In genomic region chr10:46634698-46635097, GRCh38 we compare ENCODE assay signal across 8 cellular contexts. TPM values are rescaled to one million over a fixed set of nuclear protein-coding genes. Genes with fewer than 3 reads are reported as not detected.
DNase-seq lines count a peak whose midpoint lies in the region; ATAC-seq and TF ChIP-seq lines count a peak whose summit lies in the region.
"Not testable (repeated sequence)": the region's sequence is repeated elsewhere in the genome, so short reads cannot be mapped to it uniquely, and the experiment has no call there.

No MANE protein-coding gene starts in this region.

- not testable (repeated sequence) for H3K4me1 Mint-ChIP-seq in CD8-positive, alpha-beta T cell (ENCODE audit: low read depth); IgD-negative memory B cell; activated naive CD4-positive, alpha-beta T cell treated with anti-CD3 and anti-CD28 coated beads for 36 hours (ENCODE audit: low read depth); chondrocyte (ENCODE audit: low read depth); osteocyte (ENCODE audit: unreplicated experiment)

- not testable (repeated sequence) for H3K36me3 ChIP-seq in CD8-positive, alpha-beta T cell (ENCODE audit: insufficient read depth, low read length); lower lobe of right lung; suprapubic skin

- POLR2A ChIA-PET in CD8-positive, alpha-beta T cell (lab: Charles Lee): not testable (repeated sequence)

- not testable (repeated sequence) for H3K36me3 Mint-ChIP-seq in CD8-positive, alpha-beta T cell; IgD-negative memory B cell; activated naive CD4-positive, alpha-beta T cell treated with anti-CD3 and anti-CD28 coated beads for 36 hours (ENCODE audit: low read depth); chondrocyte (ENCODE audit: low read depth); osteocyte (ENCODE audit: unreplicated experiment)

- not testable (repeated sequence) for TF ChIP-seq CTCF in CD8-positive, alpha-beta T cell (IDR thresholded peaks at IDR 0.05); chondrocyte (IDR thresholded peaks at IDR 0.05); lower lobe of right lung (IDR thresholded peaks at IDR 0.05); osteocyte (IDR thresholded peaks at IDR 0.05); suprapubic skin (IDR thresholded peaks at IDR 0.05)

- not testable (repeated sequence) for H3K27me3 Mint-ChIP-seq in CD8-positive, alpha-beta T cell (ENCODE audit: low read depth); IgD-negative memory B cell; activated naive CD4-positive, alpha-beta T cell treated with anti-CD3 and anti-CD28 coated beads for 36 hours (ENCODE audit: low read depth); chondrocyte (ENCODE audit: low read depth); osteocyte (ENCODE audit: unreplicated experiment)

- H3K9me3 ChIP-seq in CD8-positive, alpha-beta T cell (ENCODE audit: low read length); lower lobe of right lung; suprapubic skin: not testable (repeated sequence)

- 25% methylated on average over 4 of the region's 5 CpGs for WGBS in suprapubic skin

- not testable (repeated sequence) for H3K4me1 ChIP-seq in CD8-positive, alpha-beta T cell (ENCODE audit: insufficient read depth, low read length); lower lobe of right lung; suprapubic skin

- CTCF ChIA-PET in CD8-positive, alpha-beta T cell (lab: Charles Lee); activated naive CD4-positive, alpha-beta T cell treated with anti-CD3 and anti-CD28 coated beads for 36 hours (lab: Charles Lee): not testable (repeated sequence)

- intact Hi-C loops in CD8-positive, alpha-beta T cell (cut with DNase I, micrococcal nuclease); activated naive CD4-positive, alpha-beta T cell treated with anti-CD3 and anti-CD28 coated beads for 36 hours (cut with micrococcal nuclease); Right ventricle myocardium superior (cut with DNase I); lower lobe of right lung (cut with DNase I): not testable (repeated sequence)

- H3K27me3 ChIP-seq in CD8-positive, alpha-beta T cell (ENCODE audit: insufficient read depth, low read length); lower lobe of right lung (ENCODE audit: low read depth); suprapubic skin: not testable (repeated sequence)

- H3K9me3 Mint-ChIP-seq in CD8-positive, alpha-beta T cell; IgD-negative memory B cell; activated naive CD4-positive, alpha-beta T cell treated with anti-CD3 and anti-CD28 coated beads for 36 hours; chondrocyte (ENCODE audit: low read depth); osteocyte (ENCODE audit: unreplicated experiment): not testable (repeated sequence)

- ATAC-seq in CD8-positive, alpha-beta T cell: not testable (repeated sequence)
- peak; percentile 31 for ATAC-seq in Right ventricle myocardium superior (ENCODE audit: poor library complexity)
- ATAC-seq in lower lobe of right lung: peak in 1 of 2 donors; percentile 49

- TF ChIP-seq POLR2A in suprapubic skin (IDR thresholded peaks at IDR 0.05): not testable (repeated sequence)

- DNase-seq in CD8-positive, alpha-beta T cell; activated naive CD4-positive, alpha-beta T cell treated with anti-CD3 and anti-CD28 coated beads for 36 hours; chondrocyte (ENCODE audit: low spot score); Right ventricle myocardium superior; lower lobe of right lung; osteocyte (ENCODE audit: extremely low spot score, unreplicated experiment); suprapubic skin (ENCODE audit: low spot score in 2 of 2): not testable (repeated sequence)

- not testable (repeated sequence) for TF ChIP-seq EP300 in suprapubic skin (IDR thresholded peaks at IDR 0.05)

- peak overlapping the region; percentile 38 for H3K4me3 Mint-ChIP-seq in CD8-positive, alpha-beta T cell
- H3K4me3 Mint-ChIP-seq in IgD-negative memory B cell (peak overlapping the region in 3 of 4 donors; percentile 39 to 60 (median 52)), chondrocyte (ENCODE audit: unreplicated experiment) (peak overlapping the region; percentile 67), osteocyte (ENCODE audit: unreplicated experiment) (peak overlapping the region; percentile 74)
- peak overlapping the region; percentile 21 for H3K4me3 Mint-ChIP-seq in activated naive CD4-positive, alpha-beta T cell treated with anti-CD3 and anti-CD28 coated beads for 36 hours

- not testable (repeated sequence) for H3K27ac ChIP-seq in CD8-positive, alpha-beta T cell (ENCODE audit: low read depth, low read length); lower lobe of right lung; suprapubic skin

- not testable (repeated sequence) for H3K4me3 ChIP-seq in CD8-positive, alpha-beta T cell (ENCODE audit: low read depth, low read length)
- H3K4me3 ChIP-seq in lower lobe of right lung (peak overlapping the region; percentile 21), suprapubic skin (peak overlapping the region; percentile 33)

- H3K27ac Mint-ChIP-seq in CD8-positive, alpha-beta T cell: peak overlapping the region; percentile 18
- not testable (repeated sequence) for H3K27ac Mint-ChIP-seq in IgD-negative memory B cell; activated naive CD4-positive, alpha-beta T cell treated with anti-CD3 and anti-CD28 coated beads for 36 hours; chondrocyte (ENCODE audit: unreplicated experiment)
- H3K27ac Mint-ChIP-seq in osteocyte (ENCODE audit: unreplicated experiment): peak overlapping the region; percentile 65

RNA-seq across cellular contexts. Expression of gene SYT15, which starts 55.8 kb away (rescaled TPM):
- total RNA-seq in CD8-positive, alpha-beta T cell: under 1 TPM; 0.22 to 0.35 TPM
- 0.45 TPM for polyA plus RNA-seq in IgD-negative memory B cell
- total RNA-seq in activated naive CD4-positive, alpha-beta T cell treated with anti-CD3 and anti-CD28 coated beads for 36 hours: under 1 TPM; 0.30 to 0.43 TPM
- 11.6 to 44.3 TPM (median 14.5 TPM) in 3 replicates for total RNA-seq in chondrocyte
- total RNA-seq in Right ventricle myocardium superior: 2.7 TPM
- 34.5 TPM for total RNA-seq in lower lobe of right lung
- 10.3 and 12.5 TPM in 2 replicates for total RNA-seq in osteocyte
- 1 to 10 TPM in 3 of 4 donors, under 1 TPM in 1; 0.26 to 4.0 (median 2.6) TPM for total RNA-seq in suprapubic skin

Comparison
In these comparisons a context has a peak if more than half of its experiments do, and no peak if none do; other contexts are left out.
1. H3K4me3 Mint-ChIP-seq: peak in every context shown above with its lines; median percentile 74 in osteocyte; 67 in chondrocyte; 52 in IgD-negative memory B cell; 38 in CD8-positive, alpha-beta T cell; 21 in activated naive CD4-positive, alpha-beta T cell treated with anti-CD3 and anti-CD28 coated beads for 36 hours.